Comparison of ENCODE assay signal across 11 cellular contexts in the genomic region with DNA sequence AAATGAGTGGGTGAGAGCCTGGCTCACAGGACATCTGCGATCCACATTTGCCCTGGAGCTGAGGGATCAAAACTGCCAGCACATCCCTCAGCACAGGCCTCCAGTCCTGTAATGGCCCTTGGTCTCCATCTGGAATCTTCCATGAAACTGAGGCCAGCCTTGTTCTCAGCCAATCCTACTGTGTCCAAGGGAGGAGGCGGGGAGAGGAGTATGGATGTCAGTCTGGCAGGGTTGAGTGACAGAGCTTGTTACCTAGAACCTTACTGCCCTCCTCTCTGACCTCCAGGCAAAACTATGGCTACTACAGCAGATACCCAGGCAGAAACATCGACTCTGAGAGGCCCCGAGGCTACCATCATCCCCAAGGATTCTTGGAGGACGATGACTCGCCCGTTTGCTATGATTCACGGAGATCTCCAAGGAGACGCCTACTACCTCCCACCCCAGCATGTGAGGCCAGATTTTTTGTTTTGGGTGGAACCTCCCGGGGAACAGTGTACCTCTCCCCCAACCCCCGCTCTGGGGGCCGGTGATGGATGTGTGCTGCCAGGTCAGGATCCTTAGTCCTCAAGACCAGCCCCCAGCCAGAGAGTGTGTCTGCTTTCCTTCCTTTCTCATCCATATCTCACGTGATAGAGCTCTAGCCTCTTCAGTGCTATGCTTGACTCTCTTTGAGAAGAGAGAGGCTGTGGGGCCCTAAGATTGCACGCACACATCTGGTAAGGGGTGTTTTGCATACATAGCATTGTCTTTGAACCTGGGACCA.
DNase-seq lines count a peak whose midpoint lies in the region; ATAC-seq lines count a peak whose summit lies in the region.
"Had no signal": no experiment of that assay in that cellular context is flagged by ENCODE, and none has a peak within 500 bp of the region (broad histone marks: within the 10 kb centered on the region; RNA-seq: fewer than 3 reads in every experiment).

No MANE protein-coding gene starts in this region.

- H3K27ac ChIP-seq in cingulate gyrus (ENCODE audit: low read depth, low read length), result peak overlapping the region; percentile 63

- H3K4me1 Mint-ChIP-seq in stimulated activated memory B cell treated with anti-CD40 and anti-IgM and Interleukin-4, amounts not matched to agents 10 μg/mL and 1 μg/mL and 100 μg/mL, for 72 hours, result peaks cover 25% of the 10 kb centered on the region

- H3K27ac Mint-ChIP-seq in stimulated activated memory B cell treated with anti-CD40 and anti-IgM and Interleukin-4, amounts not matched to agents 10 μg/mL and 1 μg/mL and 100 μg/mL, for 72 hours, result peak overlapping the region; percentile 52

- ATAC-seq in GM19043 (IDR thresholded peaks at IDR 0.05; ENCODE audit: low read depth, unreplicated experiment), result peak; percentile 82
- peak; percentile 73 for ATAC-seq in HG03354 (IDR thresholded peaks at IDR 0.05; ENCODE audit: poor library complexity, severe bottlenecking, unreplicated experiment)
- peak; percentile 61 for ATAC-seq in stimulated activated memory B cell treated with anti-CD40 and anti-IgM and Interleukin-4, amounts not matched to agents 10 μg/mL and 1 μg/mL and 100 μg/mL, for 72 hours

- H3K9me3 Mint-ChIP-seq in stimulated activated memory B cell treated with anti-CD40 and anti-IgM and Interleukin-4, amounts not matched to agents 10 μg/mL and 1 μg/mL and 100 μg/mL, for 72 hours, result no peaks in the 10 kb centered on the region

- H3K27me3 Mint-ChIP-seq in stimulated activated memory B cell treated with anti-CD40 and anti-IgM and Interleukin-4, amounts not matched to agents 10 μg/mL and 1 μg/mL and 100 μg/mL, for 72 hours, result peaks cover 16% of the 10 kb centered on the region

- H3K4me3 Mint-ChIP-seq in stimulated activated memory B cell treated with anti-CD40 and anti-IgM and Interleukin-4, amounts not matched to agents 10 μg/mL and 1 μg/mL and 100 μg/mL, for 72 hours, result no peak overlapping the region

- peaks cover 14% of the 10 kb centered on the region for H3K36me3 Mint-ChIP-seq in stimulated activated memory B cell treated with anti-CD40 and anti-IgM and Interleukin-4, amounts not matched to agents 10 μg/mL and 1 μg/mL and 100 μg/mL, for 72 hours

- no peak for DNase-seq in stimulated activated naive CD4-positive, alpha-beta T cell (lab: John Stamatoyannopoulos, UW)
- DNase-seq in NCI-H1048 (lab: John Stamatoyannopoulos, UW) (no peak), SKM-1 treated with dmso at 0.1 percent for 144 hours (lab: John Stamatoyannopoulos, UW; ENCODE audit: unreplicated experiment) (no peak)
- no peak for DNase-seq in effector CD4-positive, alpha-beta T cell
- DNase-seq: activated naive CD4-positive, alpha-beta T cell treated with anti-CD3 and anti-CD28 coated beads, Interleukin-2, amount 50 U/mL, for 16 hours; NCI-H1694 treated with DMSO at 0.1 percent for 48 hours; upper lobe of left lung had no signal
